In genomic region chr12:57008113-57008687, GRCh38 we compare ENCODE assay signal across 8 cellular contexts. TPM values are rescaled to one million over a fixed set of nuclear protein-coding genes. Genes with fewer than 3 reads are reported as not detected.
DNase-seq lines count a peak whose midpoint lies in the region; ATAC-seq, FAIRE-seq and TF ChIP-seq lines count a peak whose summit lies in the region.

No MANE protein-coding gene starts in this region.

- peaks cover 46% of the 10 kb centered on the region for H3K4me1 Mint-ChIP-seq in HFFc6 (ENCODE audit: low read depth)

- peak overlapping the region; percentile 26; the same call in 1 of the 2 replicates for H3K4me2 ChIP-seq in K562 (ENCODE audit: insufficient read depth, low read length)

- no TSS peak for BruUV-seq in K562 (replicated peaks; lab: Mats Ljungman, UMichigan)

- H3K27me3 Mint-ChIP-seq in HFFc6 (ENCODE audit: insufficient read depth): peaks cover 6% of the 10 kb centered on the region

- peak; percentile 72 for DNase-seq in DMS114 treated with DMSO at 0.1 percent for 48 hours (lab: John Stamatoyannopoulos, UW; ENCODE audit: unreplicated experiment)
- peak; percentile 71 for DNase-seq in HFFc6
- DNase-seq in NOMO-1 (lab: John Stamatoyannopoulos, UW; ENCODE audit: unreplicated experiment in 2 of 2): peak; percentile 62 to 78
- DNase-seq in K562 (ENCODE audit: extremely low read depth in 1 of 4, low spot score in 3 of 4): peak in 2 of 4 experiments; percentile 62 to 79
- no peak for DNase-seq in left lung
- no peak for DNase-seq in GOT3 (lab: John Stamatoyannopoulos, UW)
- DNase-seq in ecto neural progenitor cell (ENCODE audit: low spot score): no peak
- DNase-seq in cerebellar nuclear complex (lab: John Stamatoyannopoulos, UW): no peak

- CTCF ChIA-PET in K562 (lab: Yijun Ruan, JAX; ENCODE audit: low intra/inter-chr PET ratio): interaction anchor here (0.5 to 5.1 kb wide), 11 partner anchors 50 to 517 kb away, joined by 3 to 63 read pairs (median 4); partner anchors contain the start of gene STAT6

- H3K4me3 ChIP-seq in K562: no peak overlapping the region
- no peak overlapping the region for H3K4me3 ChIP-seq in left lung

- TF ChIP-seq RAD21 in K562 (CRISPR knock-in tag; conservative IDR thresholded peaks at IDR 0.05 in 1 of 2, IDR thresholded peaks at IDR 0.05 in 1 of 2): peak; percentile 85 to 94

- H3K27ac Mint-ChIP-seq in HFFc6: no peak overlapping the region

- H3K9ac ChIP-seq in K562 (ENCODE audit: insufficient read depth in 1 of 2, low read depth in 2 of 2, low read length in 2 of 2): no peak overlapping the region

- WGBS in K562 (ENCODE audit: insufficient coverage, low coverage, missing lambda C conversion rate): 0% methylated on average over 1 of the region's 1 CpG

- peaks cover 13% of the 10 kb centered on the region for H3K36me3 Mint-ChIP-seq in HFFc6 (ENCODE audit: low read depth)

- H3K4me3 Mint-ChIP-seq in HFFc6: no peak overlapping the region

- peaks cover 10 to 33% of the 10 kb centered on the region in 2 experiments; a peak in 4 of 5 replicates for H3K4me1 ChIP-seq in K562 (replicated peaks in 1 of 2; ENCODE audit: control insufficient read depth in 2 of 2, insufficient read depth in 2 of 2, low read length in 2 of 2)
- H3K4me1 ChIP-seq in left lung: peaks cover 12 to 26% of the 10 kb centered on the region in 2 donors

- POLR2A ChIA-PET in K562 (lab: Yijun Ruan, JAX): interaction anchor here (0.7 to 1.6 kb wide), 6 partner anchors 18 to 170 kb away, joined by 3 to 9 read pairs (median 4); partner anchors contain the start of genes LRP1 and STAT6

- no peak for TF ChIP-seq POLR2A in K562 (conservative IDR thresholded peaks at IDR 0.05)

- H3K9me3 ChIP-seq in K562 (replicated peaks; ENCODE audit: control insufficient read depth, insufficient read depth, low read depth, low read length) (no peaks in the 10 kb centered on the region), left lung (no peaks in the 10 kb centered on the region)

- peak overlapping the region; percentile 42 for H3K27ac ChIP-seq in K562 (ENCODE audit: extremely low read depth, low read depth, low read length)
- H3K27ac ChIP-seq in left lung: no peak overlapping the region

- H3K36me3 ChIP-seq in K562 (ENCODE audit: control insufficient read depth, insufficient read depth, low read length) (peaks cover 18% of the 10 kb centered on the region; the same call in 2 of the 3 replicates), left lung (peaks cover 0 to 15% of the 10 kb centered on the region in 2 donors)

- peaks cover 1% of the 10 kb centered on the region for H3K9me1 ChIP-seq in K562 (ENCODE audit: control insufficient read depth, insufficient read depth, low read length)

- FAIRE-seq in K562 (lab: Jason Lieb, UNC): peak; percentile 88

- ATAC-seq in K562 (peak; percentile 65), left lung (peak; percentile 57)

- TF ChIP-seq EP300 in K562 (IDR thresholded peaks at IDR 0.05; ENCODE audit: low read length): no peak

- peak; percentile 80 for TF ChIP-seq CTCF in HFFc6 (IDR thresholded peaks at IDR 0.05)
- peak; percentile 71 to 90 (median 83) for TF ChIP-seq CTCF in K562 (IDR thresholded peaks at IDR 0.05 in 2 of 3, conservative IDR thresholded peaks at IDR 0.05 in 1 of 3; ENCODE audit: insufficient read depth in 2 of 3, low read depth in 1 of 3, low read length in 3 of 3)
- TF ChIP-seq CTCF in left lung (IDR thresholded peaks at IDR 0.05): peak; percentile 34 to 55

- H2AFZ ChIP-seq in K562 (ENCODE audit: low read depth, low read length): peak overlapping the region; percentile 84

- H3K9me3 Mint-ChIP-seq in HFFc6: no peaks in the 10 kb centered on the region

- in situ Hi-C loops in K562 (cut with MboI): loop anchor here (5.0 kb wide), 1 partner anchor 104 kb away; the partner anchor contains the start of gene STAT6

- intact Hi-C loops in K562 (cut with micrococcal nuclease) (loop anchor here (1.0 to 10.0 kb wide), 4 partner anchors 53 to 373 kb away; partner anchors contain the start of gene BAZ2A), left lung (cut with DNase I) (no loop called here)

- H4K20me1 ChIP-seq in K562 (replicated peaks; ENCODE audit: control insufficient read depth, insufficient read depth, low read length): no peaks in the 10 kb centered on the region

- H3K79me2 ChIP-seq in K562 (ENCODE audit: control insufficient read depth, insufficient read depth, low read length): peaks cover 27% of the 10 kb centered on the region

- H3K27me3 ChIP-seq in K562 (ENCODE audit: control insufficient read depth in 2 of 2, insufficient read depth in 2 of 2, low read length in 2 of 2) (peaks cover 0 to 8% of the 10 kb centered on the region in 2 experiments; a peak in 2 of 5 replicates), left lung (no peaks in the 10 kb centered on the region)

RNA-seq across cellular contexts. Expression of gene ZBTB39, which starts 1.9 kb away (rescaled TPM):
- 1 to 10 TPM; 3.6 to 4.6 (median 3.9) TPM for total RNA-seq in HFFc6 (2021; fragmentation: NEBNext Ultra II Directional; extraction: Animal tissue kit (Norgen Biotek cat#: 25700))
- total RNA-seq in K562 (2011; cell fraction: chromatin; rRNA removed; ENCODE audit: low replicate concordance): 23.7 and 34.4 TPM in 2 replicates
- 21.3 and 23.3 TPM in 2 replicates for total RNA-seq in K562 (2011; cell fraction: nucleolus; rRNA removed)
- 23.4 and 26.0 TPM in 2 replicates for total RNA-seq in K562 (2011; cell fraction: nucleoplasm; rRNA removed)
- 7.7 and 10.3 TPM in 2 replicates for total RNA-seq in K562 (2014; rRNA removed)
- 8.6 and 9.3 TPM in 2 replicates for total RNA-seq in K562 (2014; rRNA removed; fragmentation: Illumina TruSeq; extraction: Trizol)
- 8.7 TPM in 2 replicates for total RNA-seq in K562 (2015; rRNA removed; fragmentation: Illumina TruSeq; extraction: Trizol)
- 11.5 and 13.3 TPM in 2 replicates for total RNA-seq in K562 (2021)
- polyA plus RNA-seq in K562 (2011; rRNA removed): 9.6 and 10.4 TPM in 2 replicates
- polyA plus RNA-seq in K562 (2011; cell fraction: cytosol; rRNA removed): 8.7 and 11.6 TPM in 2 replicates
- polyA plus RNA-seq in K562 (2011; cell fraction: nucleus; rRNA removed): 13.1 and 14.4 TPM in 2 replicates
- 7.2 and 7.5 TPM in 2 replicates for polyA plus RNA-seq in K562 (2012)
- 10.9 and 11.6 TPM in 2 replicates for polyA plus RNA-seq in K562 (2014; fragmentation: Illumina TruSeq; extraction: Trizol)
- polyA plus RNA-seq in K562 (2014; fragmentation: Nextera tagmentation; extraction: Ambion mirVana): 1 to 10 TPM; 3.3 to 3.4 TPM
- 8.2 and 8.6 TPM in 2 replicates for polyA plus RNA-seq in K562 (2014; rRNA removed)
- polyA minus RNA-seq in K562 (2011; rRNA and poly(A)+ RNA removed): 14.8 and 17.1 TPM in 2 replicates
- polyA minus RNA-seq in K562 (2011; cell fraction: cytosol; rRNA and poly(A)+ RNA removed): 8.0 and 9.3 TPM in 2 replicates
- polyA minus RNA-seq in K562 (2011; cell fraction: nucleus; rRNA and poly(A)+ RNA removed): 13.3 and 21.2 TPM in 2 replicates
- total RNA-seq in left lung: 1 to 10 TPM; 3.8 to 6.1 TPM

RNA-seq across cellular contexts. Expression of gene TAC3, which starts 8.1 kb away (rescaled TPM):
- not detected for total RNA-seq in HFFc6 (2021; fragmentation: NEBNext Ultra II Directional; extraction: Animal tissue kit (Norgen Biotek cat#: 25700))
- 0.92 and 1.2 TPM in 2 replicates for total RNA-seq in K562 (2011; cell fraction: chromatin; rRNA removed; ENCODE audit: low replicate concordance)
- total RNA-seq in K562 (2011; cell fraction: nucleolus; rRNA removed): 1.3 and 2.3 TPM in 2 replicates
- total RNA-seq in K562 (2011; cell fraction: nucleoplasm; rRNA removed): 1.8 and 2.0 TPM in 2 replicates
- total RNA-seq in K562 (2014; rRNA removed) (0.64 and 1.9 TPM in 2 replicates), K562 (2014; rRNA removed; fragmentation: Illumina TruSeq; extraction: Trizol) (0.76 and 1.1 TPM in 2 replicates), K562 (2015; rRNA removed; fragmentation: Illumina TruSeq; extraction: Trizol) (1.4 and 1.8 TPM in 2 replicates), K562 (2021) (0.29 and 1.7 TPM in 2 replicates), left lung (not detected)
- polyA plus RNA-seq in K562 (2011; rRNA removed) (0.87 and 2.8 TPM in 2 replicates), K562 (2014; fragmentation: Illumina TruSeq; extraction: Trizol) (2.0 and 2.7 TPM in 2 replicates), K562 (2014; fragmentation: Nextera tagmentation; extraction: Ambion mirVana) (1 to 10 TPM; 2.4 to 2.6 TPM), K562 (2014; rRNA removed) (1.2 and 1.6 TPM in 2 replicates)
- polyA plus RNA-seq in K562 (2011; cell fraction: cytosol; rRNA removed): 1.5 and 3.6 TPM in 2 replicates
- 0.38 and 0.98 TPM in 2 replicates for polyA plus RNA-seq in K562 (2011; cell fraction: nucleus; rRNA removed)
- 2.9 and 3.1 TPM in 2 replicates for polyA plus RNA-seq in K562 (2012)
- polyA minus RNA-seq in K562 (2011; rRNA and poly(A)+ RNA removed): 0.39 and 1.1 TPM in 2 replicates
- 0.95 TPM in 1 of 2 replicates, not detected in the other for polyA minus RNA-seq in K562 (2011; cell fraction: cytosol; rRNA and poly(A)+ RNA removed)
- polyA minus RNA-seq in K562 (2011; cell fraction: nucleus; rRNA and poly(A)+ RNA removed): not detected in 2 replicates

RNA-seq across cellular contexts. Expression of gene MYO1A, which starts 41.7 kb away (rescaled TPM):
- under 1 TPM in 1 of 6 experiments, not detected in 5; 0.23 TPM for total RNA-seq in HFFc6 (2021; fragmentation: NEBNext Ultra II Directional; extraction: Animal tissue kit (Norgen Biotek cat#: 25700))
- total RNA-seq in K562 (2011; cell fraction: chromatin; rRNA removed; ENCODE audit: low replicate concordance): 0.35 and 1.0 TPM in 2 replicates
- total RNA-seq in K562 (2011; cell fraction: nucleolus; rRNA removed): 0.79 and 1.5 TPM in 2 replicates
- total RNA-seq in K562 (2011; cell fraction: nucleoplasm; rRNA removed): 0.51 and 0.99 TPM in 2 replicates
- total RNA-seq in K562 (2014; rRNA removed): 0.08 and 0.09 TPM in 2 replicates
- 0.06 and 0.29 TPM in 2 replicates for total RNA-seq in K562 (2014; rRNA removed; fragmentation: Illumina TruSeq; extraction: Trizol)
- total RNA-seq in K562 (2015; rRNA removed; fragmentation: Illumina TruSeq; extraction: Trizol): 0.08 and 0.14 TPM in 2 replicates
- 0.18 and 0.29 TPM in 2 replicates for total RNA-seq in K562 (2021)
- 0.14 and 0.18 TPM in 2 replicates for polyA plus RNA-seq in K562 (2011; rRNA removed)
- polyA plus RNA-seq in K562 (2011; cell fraction: cytosol; rRNA removed): 0.03 TPM in 1 of 2 replicates, not detected in the other
- 0.23 and 0.91 TPM in 2 replicates for polyA plus RNA-seq in K562 (2011; cell fraction: nucleus; rRNA removed)
- polyA plus RNA-seq in K562 (2012): 0.08 and 0.11 TPM in 2 replicates
- polyA plus RNA-seq in K562 (2014; fragmentation: Illumina TruSeq; extraction: Trizol): 0.03 and 0.54 TPM in 2 replicates
- not detected for polyA plus RNA-seq in K562 (2014; fragmentation: Nextera tagmentation; extraction: Ambion mirVana)
- polyA plus RNA-seq in K562 (2014; rRNA removed): 0.08 and 0.20 TPM in 2 replicates
- polyA minus RNA-seq in K562 (2011; rRNA and poly(A)+ RNA removed): 0.06 TPM in 1 of 2 replicates, not detected in the other
- polyA minus RNA-seq in K562 (2011; cell fraction: cytosol; rRNA and poly(A)+ RNA removed): not detected in 2 replicates
- 0.13 and 1.1 TPM in 2 replicates for polyA minus RNA-seq in K562 (2011; cell fraction: nucleus; rRNA and poly(A)+ RNA removed)
- total RNA-seq in left lung: under 1 TPM; 0.26 to 0.29 TPM

RNA-seq across cellular contexts. Expression of gene RDH16, which starts 50.8 kb away (rescaled TPM):
- total RNA-seq in HFFc6 (2021; fragmentation: NEBNext Ultra II Directional; extraction: Animal tissue kit (Norgen Biotek cat#: 25700)): not detected
- total RNA-seq in K562 (2011; cell fraction: chromatin; rRNA removed; ENCODE audit: low replicate concordance): 3.0 and 3.8 TPM in 2 replicates
- total RNA-seq in K562 (2011; cell fraction: nucleolus; rRNA removed): 1.2 and 2.4 TPM in 2 replicates
- 3.7 and 4.8 TPM in 2 replicates for total RNA-seq in K562 (2011; cell fraction: nucleoplasm; rRNA removed)
- total RNA-seq in K562 (2014; rRNA removed) (0.20 and 0.23 TPM in 2 replicates), K562 (2014; rRNA removed; fragmentation: Illumina TruSeq; extraction: Trizol) (0.22 and 0.26 TPM in 2 replicates), K562 (2015; rRNA removed; fragmentation: Illumina TruSeq; extraction: Trizol) (0.11 TPM in 2 replicates), K562 (2021) (0.36 and 0.42 TPM in 2 replicates), left lung (under 1 TPM; 0.20 to 0.45 TPM)
- polyA plus RNA-seq in K562 (2011; rRNA removed) (0.26 and 0.62 TPM in 2 replicates), K562 (2014; fragmentation: Illumina TruSeq; extraction: Trizol) (0.12 and 0.21 TPM in 2 replicates), K562 (2014; fragmentation: Nextera tagmentation; extraction: Ambion mirVana) (under 1 TPM in 1 of 2 experiments, not detected in 1; 0.13 TPM), K562 (2014; rRNA removed) (0.24 and 0.52 TPM in 2 replicates)
- polyA plus RNA-seq in K562 (2011; cell fraction: cytosol; rRNA removed): 0.04 and 0.28 TPM in 2 replicates
- polyA plus RNA-seq in K562 (2011; cell fraction: nucleus; rRNA removed): 2.4 and 5.4 TPM in 2 replicates
- polyA plus RNA-seq in K562 (2012): 0.14 and 0.47 TPM in 2 replicates
- polyA minus RNA-seq in K562 (2011; rRNA and poly(A)+ RNA removed): 0.11 and 0.48 TPM in 2 replicates
- polyA minus RNA-seq in K562 (2011; cell fraction: cytosol; rRNA and poly(A)+ RNA removed): not detected in 2 replicates
- polyA minus RNA-seq in K562 (2011; cell fraction: nucleus; rRNA and poly(A)+ RNA removed): 0.54 and 1.6 TPM in 2 replicates

Comparison
In these comparisons a context has a peak if more than half of its experiments do, and no peak if none do; other contexts are left out.
1. DNase-seq: peak in DMS114 treated with DMSO at 0.1 percent for 48 hours (single experiment), HFFc6 (single experiment) and NOMO-1 (2 of 2); none in left lung (0 of 2), GOT3 (single experiment), ecto neural progenitor cell (single experiment) and cerebellar nuclear complex (0 of 2).
2. Peak in every context shown above with its lines, with median percentiles within 50 percentile points of each other: CTCF ChIP-seq.